ENCODE assay signal across 15 cellular contexts in genomic region chr12:42704340-42704739, GRCh38.
A peak's percentile ranks its signal among the peaks of the same experiment; 100 is the strongest.
DNase-seq lines count a peak whose midpoint lies in the region.
"Had no signal": no experiment of that assay in that cellular context is flagged by ENCODE, and none has a peak within 500 bp of the region (broad histone marks: within the 10 kb centered on the region; RNA-seq: fewer than 3 reads in every experiment).

No MANE protein-coding gene starts in this region.

- H2BK12ac ChIP-seq in mesenchymal stem cell (ENCODE audit: low read length in 2 of 2) = no peak overlapping the region

- H3K27me3 ChIP-seq in mesenchymal stem cell (ENCODE audit: control insufficient read depth in 1 of 2, insufficient read depth in 1 of 2, low read length in 2 of 2) = no peaks in the 10 kb centered on the region

- H4K91ac ChIP-seq in mesenchymal stem cell (ENCODE audit: low read length) = no peak overlapping the region

- no peak overlapping the region for H3K18ac ChIP-seq in mesenchymal stem cell (ENCODE audit: low read depth in 1 of 2, low read length in 2 of 2)

- no peak overlapping the region for H4K8ac ChIP-seq in mesenchymal stem cell (ENCODE audit: low read length)

- H3K14ac ChIP-seq in mesenchymal stem cell (ENCODE audit: low read length in 2 of 2) = no peak overlapping the region

- H2BK120ac ChIP-seq in mesenchymal stem cell (ENCODE audit: low read depth, low read length) = no peak overlapping the region

- no peaks in the 10 kb centered on the region for H3K9me3 ChIP-seq in mesenchymal stem cell (ENCODE audit: control insufficient read depth, low read length)

- H3K79me1 ChIP-seq in mesenchymal stem cell (replicated peaks; ENCODE audit: low read length, poor library complexity, severe bottlenecking) = no peaks in the 10 kb centered on the region

- H3K23ac ChIP-seq in mesenchymal stem cell (ENCODE audit: low read length in 2 of 2) = no peak overlapping the region

- H2BK5ac ChIP-seq in mesenchymal stem cell (ENCODE audit: low read depth, low read length, poor library complexity, severe bottlenecking) = no peak overlapping the region

- no peak overlapping the region for H3K4me2 ChIP-seq in mesenchymal stem cell (ENCODE audit: low read length, poor library complexity, severe bottlenecking)

- no peak overlapping the region for H2BK15ac ChIP-seq in mesenchymal stem cell (ENCODE audit: low read depth, poor library complexity, severe bottlenecking)

- H3K9ac ChIP-seq in mesenchymal stem cell (ENCODE audit: low read length) = no peak overlapping the region

- no peak overlapping the region for H3K4me3 ChIP-seq in mesenchymal stem cell (ENCODE audit: insufficient read depth in 1 of 2, low read depth in 1 of 2, low read length in 2 of 2)
- H3K4me3 ChIP-seq: GM12878 had no signal

- H2AK5ac ChIP-seq in mesenchymal stem cell (ENCODE audit: low read length, severe bottlenecking) = peak overlapping the region; percentile 80

- peaks cover 4% of the 10 kb centered on the region for H3K4me1 ChIP-seq in mesenchymal stem cell (ENCODE audit: control insufficient read depth, insufficient read depth, low read depth, low read length)

- peak; percentile 4 for DNase-seq in AG08395 (ENCODE audit: low spot score)
- DNase-seq in GM04504 (ENCODE audit: low read depth) = peak; percentile 19
- DNase-seq in RPMI7951 (ENCODE audit: low read depth) = peak; percentile 40
- DNase-seq in mesenchymal stem cell = no peak
- no peak for DNase-seq in DMS 273 (lab: John Stamatoyannopoulos, UW; ENCODE audit: unreplicated experiment)
- no peak for DNase-seq in COLO668 (lab: John Stamatoyannopoulos, UW; ENCODE audit: unreplicated experiment)
- no peak for DNase-seq in NCI-H187 (lab: John Stamatoyannopoulos, UW)
- DNase-seq in H4 (ENCODE audit: low spot score) = no peak
- DNase-seq: C1 segment of cervical spinal cord; CD4-positive, alpha-beta T cell; DMS153; DND-41; H7 had no signal

- no peaks in the 10 kb centered on the region for H3K36me3 ChIP-seq in mesenchymal stem cell (ENCODE audit: control insufficient read depth in 1 of 2, insufficient read depth in 2 of 2, low read depth in 1 of 2, low read length in 2 of 2)

- H3K27ac ChIP-seq in mesenchymal stem cell (ENCODE audit: low read length, poor library complexity, severe bottlenecking) = no peak overlapping the region
- H3K27ac ChIP-seq: 22Rv1 had no signal

- no peak overlapping the region for H2AFZ ChIP-seq in mesenchymal stem cell (ENCODE audit: low read depth, low read length)

- H3K4ac ChIP-seq in mesenchymal stem cell (ENCODE audit: low read depth in 1 of 2, low read length in 2 of 2) = no peak overlapping the region

Comparison
In these comparisons a context has a peak if more than half of its experiments do, and no peak if none do; other contexts are left out.
1. DNase-seq: peak in AG08395 (single experiment), GM04504 (single experiment) and RPMI7951 (single experiment); none in mesenchymal stem cell (single experiment), DMS 273 (single experiment), COLO668 (single experiment), NCI-H187 (0 of 2) and H4 (single experiment).